1 cellular context compared by ENCODE assay signal in the genomic region with DNA sequence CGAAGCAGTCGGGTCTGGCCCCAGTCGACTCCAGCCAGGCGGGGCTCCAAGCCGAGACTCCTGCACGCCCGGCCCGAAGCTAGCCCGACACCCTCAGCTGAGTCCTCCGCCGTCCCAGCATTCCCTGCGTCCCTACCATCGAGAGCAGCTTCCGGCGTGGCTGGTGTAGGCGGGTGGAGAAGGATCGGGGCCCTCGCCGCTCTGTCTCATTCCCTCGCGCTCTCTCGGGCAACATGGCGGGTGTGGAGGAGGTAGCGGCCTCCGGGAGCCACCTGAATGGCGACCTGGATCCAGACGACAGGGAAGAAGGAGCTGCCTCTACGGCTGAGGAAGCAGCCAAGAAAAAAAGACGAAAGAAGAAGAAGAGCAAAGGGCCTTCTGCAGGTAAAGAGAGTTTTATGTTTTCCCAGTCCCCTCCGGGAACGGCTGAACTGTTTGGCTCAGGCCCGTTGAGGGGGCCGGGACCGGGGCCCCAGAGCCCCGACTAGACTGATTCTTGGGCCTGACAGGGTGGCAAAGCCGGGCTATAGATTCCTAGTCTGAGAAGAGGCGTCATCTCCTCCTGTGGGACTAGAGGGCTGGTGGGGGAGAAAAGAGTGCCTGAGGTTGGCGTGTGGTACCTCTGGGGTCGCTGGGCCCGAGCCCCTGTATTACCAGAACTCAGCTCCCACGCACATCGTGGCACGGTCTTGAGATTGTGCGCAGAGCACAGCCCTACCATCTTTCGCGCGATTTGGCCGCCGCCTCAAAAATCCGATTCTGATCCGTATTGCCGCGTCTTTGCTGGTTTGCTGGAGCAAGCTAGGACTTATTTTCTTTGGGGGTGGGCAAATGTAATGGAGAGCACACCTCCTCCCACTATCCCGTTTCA.
A peak's percentile ranks its signal among the peaks of the same experiment; 100 is the strongest.
TF ChIP-seq lines count a peak whose summit lies in the region.

TSS of gene METAP2 (plus strand) at position 206 of the 871 bp plus-strand sequence. CDS start at position 234, 28 bp downstream.

TF ChIP-seq in HEK293, 187 proteins besides CTCF, POLR2A, EP300 and RAD21 (continued from another document):
- TF ChIP-seq, protein P1, sequence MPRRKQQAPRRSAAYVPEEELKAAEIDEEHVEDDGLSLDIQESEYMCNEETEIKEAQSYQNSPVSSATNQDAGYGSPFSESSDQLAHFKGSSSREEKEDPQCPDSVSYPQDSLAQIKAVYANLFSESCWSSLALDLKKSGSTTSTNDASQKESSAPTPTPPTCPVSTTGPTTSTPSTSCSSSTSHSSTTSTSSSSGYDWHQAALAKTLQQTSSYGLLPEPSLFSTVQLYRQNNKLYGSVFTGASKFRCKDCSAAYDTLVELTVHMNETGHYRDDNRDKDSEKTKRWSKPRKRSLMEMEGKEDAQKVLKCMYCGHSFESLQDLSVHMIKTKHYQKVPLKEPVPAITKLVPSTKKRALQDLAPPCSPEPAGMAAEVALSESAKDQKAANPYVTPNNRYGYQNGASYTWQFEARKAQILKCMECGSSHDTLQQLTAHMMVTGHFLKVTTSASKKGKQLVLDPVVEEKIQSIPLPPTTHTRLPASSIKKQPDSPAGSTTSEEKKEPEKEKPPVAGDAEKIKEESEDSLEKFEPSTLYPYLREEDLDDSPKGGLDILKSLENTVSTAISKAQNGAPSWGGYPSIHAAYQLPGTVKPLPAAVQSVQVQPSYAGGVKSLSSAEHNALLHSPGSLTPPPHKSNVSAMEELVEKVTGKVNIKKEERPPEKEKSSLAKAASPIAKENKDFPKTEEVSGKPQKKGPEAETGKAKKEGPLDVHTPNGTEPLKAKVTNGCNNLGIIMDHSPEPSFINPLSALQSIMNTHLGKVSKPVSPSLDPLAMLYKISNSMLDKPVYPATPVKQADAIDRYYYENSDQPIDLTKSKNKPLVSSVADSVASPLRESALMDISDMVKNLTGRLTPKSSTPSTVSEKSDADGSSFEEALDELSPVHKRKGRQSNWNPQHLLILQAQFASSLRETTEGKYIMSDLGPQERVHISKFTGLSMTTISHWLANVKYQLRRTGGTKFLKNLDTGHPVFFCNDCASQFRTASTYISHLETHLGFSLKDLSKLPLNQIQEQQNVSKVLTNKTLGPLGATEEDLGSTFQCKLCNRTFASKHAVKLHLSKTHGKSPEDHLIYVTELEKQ (tag by site-specific recombination; IDR thresholded peaks at IDR 0.05; ENCODE audit: borderline replicate concordance): peak; percentile 45; the same call in 1 of the 2 replicates
- TF ChIP-seq ZNF530 (tag by site-specific recombination; IDR thresholded peaks at IDR 0.05; ENCODE audit: low read depth) (no peak), ZNF366 (tag by site-specific recombination; conservative IDR thresholded peaks at IDR 0.05) (peak; percentile 74), PRDM4 (tag by site-specific recombination; IDR thresholded peaks at IDR 0.05) (0 out of 2 replicates have a peak, but pooled peaks have one; percentile 33), ZNF174 (tag by site-specific recombination; IDR thresholded peaks at IDR 0.05) (no peak), YY2 (tag by site-specific recombination; IDR thresholded peaks at IDR 0.05) (peak; percentile 93), ZSCAN23 (tag by site-specific recombination; IDR thresholded peaks at IDR 0.05) (0 out of 2 replicates have a peak, but pooled peaks have one; percentile 13), ZNF610 (tag by site-specific recombination; IDR thresholded peaks at IDR 0.05; ENCODE audit: borderline replicate concordance) (peak; percentile 85; the same call in 1 of the 2 replicates), ZNF510 (tag by site-specific recombination; IDR thresholded peaks at IDR 0.05; ENCODE audit: insufficient replicate concordance) (no peak), ZBTB10 (tag by site-specific recombination; IDR thresholded peaks at IDR 0.05) (0 out of 2 replicates have a peak, but pooled peaks have one; percentile 45), ZNF2 (tag by site-specific recombination; IDR thresholded peaks at IDR 0.05) (peak; percentile 54; the same call in 1 of the 2 replicates), REPIN1 (tag by site-specific recombination; IDR thresholded peaks at IDR 0.05; ENCODE audit: low read depth) (peak; percentile 54; the same call in 1 of the 2 replicates), PATZ1 (tag by site-specific recombination; IDR thresholded peaks at IDR 0.05) (peak; percentile 57), ZNF433 (tag by site-specific recombination; IDR thresholded peaks at IDR 0.05; ENCODE audit: low read depth) (no peak), ZNF449 (tag by site-specific recombination; IDR thresholded peaks at IDR 0.05) (peak; percentile 79), ZNF335 (tag by site-specific recombination; conservative IDR thresholded peaks at IDR 0.05) (peak; percentile 62; the same call in 1 of the 2 replicates), ZEB2 (tag by site-specific recombination; IDR thresholded peaks at IDR 0.05) (peak; percentile 29; the same call in 1 of the 2 replicates), ZNF677 (tag by site-specific recombination; IDR thresholded peaks at IDR 0.05) (no peak), ZBTB20 (tag by site-specific recombination; IDR thresholded peaks at IDR 0.05) (peak; percentile 91), MYNN (tag by site-specific recombination; IDR thresholded peaks at IDR 0.05; ENCODE audit: borderline replicate concordance) (no peak), ZFHX2 (tag by site-specific recombination; conservative IDR thresholded peaks at IDR 0.05) (peak; percentile 89), ZNF513 (tag by site-specific recombination; IDR thresholded peaks at IDR 0.05) (no peak), ZNF121 (tag by site-specific recombination; IDR thresholded peaks at IDR 0.05) (0 out of 2 replicates have a peak, but pooled peaks have one; percentile 15), EGR2 (tag by site-specific recombination; IDR thresholded peaks at IDR 0.05; ENCODE audit: low read depth) (peak; percentile 86), GLIS2 (tag by site-specific recombination; IDR thresholded peaks at IDR 0.05) (0 out of 2 replicates have a peak, but pooled peaks have one; percentile 41), ZBTB17 (tag by site-specific recombination; IDR thresholded peaks at IDR 0.05) (peak; percentile 96)
- TF ChIP-seq, protein P2, sequence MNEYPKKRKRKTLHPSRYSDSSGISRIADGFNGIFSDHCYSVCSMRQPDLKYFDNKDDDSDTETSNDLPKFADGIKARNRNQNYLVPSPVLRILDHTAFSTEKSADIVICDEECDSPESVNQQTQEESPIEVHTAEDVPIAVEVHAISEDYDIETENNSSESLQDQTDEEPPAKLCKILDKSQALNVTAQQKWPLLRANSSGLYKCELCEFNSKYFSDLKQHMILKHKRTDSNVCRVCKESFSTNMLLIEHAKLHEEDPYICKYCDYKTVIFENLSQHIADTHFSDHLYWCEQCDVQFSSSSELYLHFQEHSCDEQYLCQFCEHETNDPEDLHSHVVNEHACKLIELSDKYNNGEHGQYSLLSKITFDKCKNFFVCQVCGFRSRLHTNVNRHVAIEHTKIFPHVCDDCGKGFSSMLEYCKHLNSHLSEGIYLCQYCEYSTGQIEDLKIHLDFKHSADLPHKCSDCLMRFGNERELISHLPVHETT (tag by site-specific recombination; IDR thresholded peaks at IDR 0.05): peak; percentile 58
